In genomic region chr3:48470286-48470685, GRCh38 we compare ENCODE assay signal across 10 cellular contexts. TPM values are rescaled to one million over a fixed set of nuclear protein-coding genes. Genes with fewer than 3 reads are reported as not detected.
A peak's percentile ranks its signal among the peaks of the same experiment; 100 is the strongest.
DNase-seq lines count a peak whose midpoint lies in the region; ATAC-seq and TF ChIP-seq lines count a peak whose summit lies in the region.
"Had no signal": no experiment of that assay in that cellular context is flagged by ENCODE, and none has a peak within 500 bp of the region (broad histone marks: within the 10 kb centered on the region; RNA-seq: fewer than 3 reads in every experiment).

No MANE protein-coding gene starts in this region.

- no peak for TF ChIP-seq CTCF in tibial nerve (IDR thresholded peaks at IDR 0.05)

- no peak overlapping the region for H2AK5ac ChIP-seq in mesenchymal stem cell (ENCODE audit: low read length, severe bottlenecking)

- peak overlapping the region; percentile 59 for H3K9ac ChIP-seq in mesenchymal stem cell (ENCODE audit: low read length)

- H2BK12ac ChIP-seq in mesenchymal stem cell (ENCODE audit: low read length in 2 of 2) = peak overlapping the region in 1 of 2 experiments; percentile 19

- H3K9me3 ChIP-seq in mesenchymal stem cell (ENCODE audit: control insufficient read depth, low read length) = no peaks in the 10 kb centered on the region
- H3K9me3 ChIP-seq in tibial nerve = no peaks in the 10 kb centered on the region

- TF ChIP-seq POLR2A in tibial nerve (IDR thresholded peaks at IDR 0.05) = no peak

- H3K4me1 Mint-ChIP-seq in activated naive CD4-positive, alpha-beta T cell treated with anti-CD3 and anti-CD28 coated beads, Interleukin-2, amount 50 U/mL, for 24 hours = peaks cover 65% of the 10 kb centered on the region

- H3K4me1 ChIP-seq in mesenchymal stem cell (ENCODE audit: control insufficient read depth, insufficient read depth, low read depth, low read length) (peaks cover 38% of the 10 kb centered on the region), tibial nerve (peaks cover 2 to 73% (median 57%) of the 10 kb centered on the region in 4 donors)

- DNase-seq in activated naive CD4-positive, alpha-beta T cell treated with Interleukin-2 at 50 U/mL for 16 hours = no peak
- DNase-seq in activated naive CD4-positive, alpha-beta T cell treated with anti-CD3 and anti-CD28 coated beads, Interleukin-2, amount 50 U/mL, for 72 hours (ENCODE audit: low spot score in 2 of 2) = no peak
- DNase-seq in mesenchymal stem cell (no peak), tibial nerve (ENCODE audit: low spot score in 2 of 2) (no peak), NCI-H2107 (lab: John Stamatoyannopoulos, UW) (no peak)
- DNase-seq: COR-L47, NCI-H2081 had no signal

- H2BK5ac ChIP-seq in mesenchymal stem cell (ENCODE audit: low read depth, low read length, poor library complexity, severe bottlenecking) = no peak overlapping the region

- no peak overlapping the region for H2BK15ac ChIP-seq in mesenchymal stem cell (ENCODE audit: low read depth, poor library complexity, severe bottlenecking)

- no peak overlapping the region for H3K18ac ChIP-seq in mesenchymal stem cell (ENCODE audit: low read depth in 1 of 2, low read length in 2 of 2)

- H3K79me1 ChIP-seq in mesenchymal stem cell (replicated peaks; ENCODE audit: low read length, poor library complexity, severe bottlenecking) = peaks cover 14% of the 10 kb centered on the region

- no peaks in the 10 kb centered on the region for H3K9me3 Mint-ChIP-seq in activated naive CD4-positive, alpha-beta T cell treated with anti-CD3 and anti-CD28 coated beads, Interleukin-2, amount 50 U/mL, for 24 hours
- no peaks in the 10 kb centered on the region for H3K9me3 Mint-ChIP-seq in activated naive CD4-positive, alpha-beta T cell treated with anti-CD3 and anti-CD28 coated beads, Interleukin-2, amount 50 U/mL, for 72 hours

- no peak overlapping the region for H3K4me2 ChIP-seq in mesenchymal stem cell (ENCODE audit: low read length, poor library complexity, severe bottlenecking)

- H3K27me3 Mint-ChIP-seq in activated naive CD4-positive, alpha-beta T cell treated with anti-CD3 and anti-CD28 coated beads, Interleukin-2, amount 50 U/mL, for 24 hours = no peaks in the 10 kb centered on the region

- H3K4me3 ChIP-seq in mesenchymal stem cell (ENCODE audit: insufficient read depth in 1 of 2, low read depth in 1 of 2, low read length in 2 of 2) (no peak overlapping the region), tibial nerve (no peak overlapping the region)

- H3K4ac ChIP-seq in mesenchymal stem cell (ENCODE audit: low read depth in 1 of 2, low read length in 2 of 2) = no peak overlapping the region

- no peak overlapping the region for H3K14ac ChIP-seq in mesenchymal stem cell (ENCODE audit: low read length in 2 of 2)

- no peak overlapping the region for H3K27ac ChIP-seq in mesenchymal stem cell (ENCODE audit: low read length, poor library complexity, severe bottlenecking)
- H3K27ac ChIP-seq in tibial nerve = peak overlapping the region in 3 of 4 donors; percentile 65 to 98 (median 98)

- H3K27me3 ChIP-seq in mesenchymal stem cell (ENCODE audit: control insufficient read depth in 1 of 2, insufficient read depth in 1 of 2, low read length in 2 of 2) (no peaks in the 10 kb centered on the region), tibial nerve (no peaks in the 10 kb centered on the region)

- H4K8ac ChIP-seq in mesenchymal stem cell (ENCODE audit: low read length) = no peak overlapping the region

- no peak overlapping the region for H3K23ac ChIP-seq in mesenchymal stem cell (ENCODE audit: low read length in 2 of 2)

- H2AFZ ChIP-seq in mesenchymal stem cell (ENCODE audit: low read depth, low read length) = no peak overlapping the region

- no peak for ATAC-seq in activated naive CD4-positive, alpha-beta T cell treated with anti-CD3 and anti-CD28 coated beads, Interleukin-2, amount 50 U/mL, for 72 hours
- no peak for ATAC-seq in HG02610 (IDR thresholded peaks at IDR 0.05; ENCODE audit: unreplicated experiment)
- ATAC-seq in activated CD4-positive, CD25-positive, alpha-beta regulatory T cell treated with anti-CD3 and anti-CD28 coated beads, Interleukin-2, amount 50 U/mL, for 24 hours = no peak

- H3K36me3 Mint-ChIP-seq in activated naive CD4-positive, alpha-beta T cell treated with anti-CD3 and anti-CD28 coated beads, Interleukin-2, amount 50 U/mL, for 24 hours = peaks cover 3% of the 10 kb centered on the region
- peaks cover 19 to 46% of the 10 kb centered on the region in 2 donors for H3K36me3 Mint-ChIP-seq in activated naive CD4-positive, alpha-beta T cell treated with anti-CD3 and anti-CD28 coated beads, Interleukin-2, amount 50 U/mL, for 72 hours

- peak overlapping the region; percentile 70 for H3K4me3 Mint-ChIP-seq in activated naive CD4-positive, alpha-beta T cell treated with anti-CD3 and anti-CD28 coated beads, Interleukin-2, amount 50 U/mL, for 24 hours

- no peak overlapping the region for H4K91ac ChIP-seq in mesenchymal stem cell (ENCODE audit: low read length)

- peak overlapping the region; percentile 89 for H3K27ac Mint-ChIP-seq in activated naive CD4-positive, alpha-beta T cell treated with anti-CD3 and anti-CD28 coated beads, Interleukin-2, amount 50 U/mL, for 24 hours
- H3K27ac Mint-ChIP-seq in activated naive CD4-positive, alpha-beta T cell treated with anti-CD3 and anti-CD28 coated beads, Interleukin-2, amount 50 U/mL, for 72 hours = peak overlapping the region; percentile 96 to 98

- WGBS in mesenchymal stem cell = 100% methylated on average over 1 of the region's 1 CpG
- WGBS in tibial nerve, 2 donors = 0 to 60% methylated on average over 1 of the region's 1 CpG

- TF ChIP-seq EP300 in tibial nerve (IDR thresholded peaks at IDR 0.05) = no peak

- H3K36me3 ChIP-seq in mesenchymal stem cell (ENCODE audit: control insufficient read depth in 1 of 2, insufficient read depth in 2 of 2, low read depth in 1 of 2, low read length in 2 of 2) (peaks cover 38 to 51% of the 10 kb centered on the region in 2 experiments), tibial nerve (peaks cover 0 to 38% (median 6%) of the 10 kb centered on the region in 3 donors)

- H2BK120ac ChIP-seq in mesenchymal stem cell (ENCODE audit: low read depth, low read length) = no peak overlapping the region

RNA-seq across cellular contexts. Expression of gene ATRIP, which starts 23.7 kb away (rescaled TPM):
- 10 to 100 TPM; 10.1 to 15.9 TPM for total RNA-seq in activated naive CD4-positive, alpha-beta T cell treated with anti-CD3 and anti-CD28 coated beads, Interleukin-2, amount 50 U/mL, for 72 hours
- polyA plus RNA-seq in mesenchymal stem cell (2013, experiment 1 of 2) = 4.5 TPM
- polyA plus RNA-seq in mesenchymal stem cell (2013, experiment 2 of 2) = 4.8 TPM
- total RNA-seq in tibial nerve = 10 to 100 TPM in 2 of 4 donors, 1 to 10 TPM in 2; 7.5 to 10.5 (median 9.3) TPM

RNA-seq across cellular contexts. Expression of gene TMA7, which starts 30.2 kb away (rescaled TPM):
- total RNA-seq in activated naive CD4-positive, alpha-beta T cell treated with anti-CD3 and anti-CD28 coated beads, Interleukin-2, amount 50 U/mL, for 72 hours = 100 to 1,000 TPM; 168 to 307 TPM
- 723 TPM for polyA plus RNA-seq in mesenchymal stem cell (2013, experiment 1 of 2)
- 747 TPM for polyA plus RNA-seq in mesenchymal stem cell (2013, experiment 2 of 2)
- 100 to 1,000 TPM; 212 to 380 (median 291) TPM for total RNA-seq in tibial nerve

RNA-seq across cellular contexts. Expression of gene CCDC51, which starts 30.4 kb away (rescaled TPM):
- 10 to 100 TPM; 21.7 to 27.1 TPM for total RNA-seq in activated naive CD4-positive, alpha-beta T cell treated with anti-CD3 and anti-CD28 coated beads, Interleukin-2, amount 50 U/mL, for 72 hours
- polyA plus RNA-seq in mesenchymal stem cell (2013, experiment 1 of 2) = 11.4 TPM
- polyA plus RNA-seq in mesenchymal stem cell (2013, experiment 2 of 2) = 11.7 TPM
- 10 to 100 TPM; 23.4 to 33.3 (median 29.2) TPM for total RNA-seq in tibial nerve

RNA-seq across cellular contexts. Expression of gene SHISA5, which starts 33.7 kb away (rescaled TPM):
- 10 to 100 TPM; 64.0 to 75.3 TPM for total RNA-seq in activated naive CD4-positive, alpha-beta T cell treated with anti-CD3 and anti-CD28 coated beads, Interleukin-2, amount 50 U/mL, for 72 hours
- 415 TPM for polyA plus RNA-seq in mesenchymal stem cell (2013, experiment 1 of 2)
- 408 TPM for polyA plus RNA-seq in mesenchymal stem cell (2013, experiment 2 of 2)
- 100 to 1,000 TPM in 2 of 4 donors, 10 to 100 TPM in 2; 78.4 to 145 (median 93.9) TPM for total RNA-seq in tibial nerve

RNA-seq across cellular contexts. Expression of gene PLXNB1, which starts 40.4 kb away (rescaled TPM):
- total RNA-seq in activated naive CD4-positive, alpha-beta T cell treated with anti-CD3 and anti-CD28 coated beads, Interleukin-2, amount 50 U/mL, for 72 hours = 1 to 10 TPM; 3.0 to 7.3 TPM
- polyA plus RNA-seq in mesenchymal stem cell (2013, experiment 1 of 2) = 15.6 TPM
- polyA plus RNA-seq in mesenchymal stem cell (2013, experiment 2 of 2) = 12.6 TPM
- 100 to 1,000 TPM; 216 to 379 (median 339) TPM for total RNA-seq in tibial nerve
